6 cellular contexts compared by ENCODE assay signal in genomic region chr13:18232298-18232993, GRCh38.
"Had no signal": no experiment of that assay in that cellular context is flagged by ENCODE, and none has a peak within 500 bp of the region (broad histone marks: within the 10 kb centered on the region; RNA-seq: fewer than 3 reads in every experiment).

No MANE protein-coding gene starts in this region.

- ATAC-seq: K562 had no signal

- H2AFZ ChIP-seq: GM23248 had no signal

- H3K9ac ChIP-seq: GM23248 had no signal

- H3K4me3 ChIP-seq: GM23248, K562 had no signal

- DNase-seq: GM23248, GOT3, H9, HCEC 1CT, IMR-90 had no signal

- H3K27ac ChIP-seq: GM23248 had no signal
